8 cellular contexts compared by ENCODE assay signal in the genomic region with DNA sequence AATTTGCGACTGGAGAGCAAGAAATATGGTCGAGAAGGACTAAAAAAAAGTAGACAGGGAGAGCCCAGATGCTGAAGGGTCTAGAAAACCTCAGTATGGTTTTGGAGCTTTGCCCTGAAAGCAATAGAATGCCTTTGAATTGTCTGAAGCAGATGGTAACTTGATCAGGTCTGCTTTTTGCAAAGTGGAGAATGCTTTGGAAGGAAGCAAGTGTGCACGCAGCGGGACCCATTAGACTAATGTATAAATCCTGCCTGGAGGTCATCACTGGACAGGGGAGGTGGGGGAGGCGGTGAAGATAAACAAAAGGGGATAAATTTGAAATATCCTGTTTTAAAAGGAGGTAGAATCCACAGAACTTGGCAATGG. TPM values are rescaled to one million over a fixed set of nuclear protein-coding genes. Genes with fewer than 3 reads are reported as not detected.
A peak's percentile ranks its signal among the peaks of the same experiment; 100 is the strongest.
DNase-seq lines count a peak whose midpoint lies in the region; ATAC-seq and TF ChIP-seq lines count a peak whose summit lies in the region.

No MANE protein-coding gene starts in this region.

- no peaks in the 10 kb centered on the region for H3K9me3 ChIP-seq in OCI-LY3 (ENCODE audit: insufficient read depth, low read length)
- H3K9me3 ChIP-seq in effector memory CD4-positive, alpha-beta T cell (ENCODE audit: control insufficient read depth, low read length): no peaks in the 10 kb centered on the region

- peaks cover 15% of the 10 kb centered on the region for H3K4me1 ChIP-seq in OCI-LY3 (ENCODE audit: low read length)
- peaks cover 22% of the 10 kb centered on the region for H3K4me1 ChIP-seq in effector memory CD4-positive, alpha-beta T cell (ENCODE audit: control insufficient read depth, insufficient read depth, low read length, poor library complexity, severe bottlenecking)

- peaks cover 36% of the 10 kb centered on the region for H3K36me3 Mint-ChIP-seq in T-helper 2 cell treated with Interferon-gamma antibody and Interleukin-4, amounts not matched to agents 5 μg/mL and 100 μg/mL, for 36 hours (ENCODE audit: low read depth)
- no peaks in the 10 kb centered on the region for H3K36me3 Mint-ChIP-seq in neural crest cell (ENCODE audit: low read depth)

- H4K20me1 ChIP-seq in OCI-LY3 (ENCODE audit: insufficient read depth, low read length): peaks cover 7% of the 10 kb centered on the region; the same call in 1 of the 2 replicates

- peak overlapping the region; percentile 6; the same call in 1 of the 2 replicates for H3K27ac ChIP-seq in OCI-LY3 (ENCODE audit: low read length)
- peak overlapping the region; percentile 71 for H3K27ac ChIP-seq in effector memory CD4-positive, alpha-beta T cell (ENCODE audit: insufficient read depth, low read length, poor library complexity, severe bottlenecking)

- H3K79me2 ChIP-seq in OCI-LY3 (ENCODE audit: low read length): peaks cover 14% of the 10 kb centered on the region

- H3K27ac Mint-ChIP-seq in T-helper 2 cell treated with Interferon-gamma antibody and Interleukin-4, amounts not matched to agents 5 μg/mL and 100 μg/mL, for 36 hours: peak overlapping the region; percentile 82
- H3K27ac Mint-ChIP-seq in neural crest cell (ENCODE audit: unreplicated experiment): peak overlapping the region; percentile 21

- H3K9ac ChIP-seq in OCI-LY3 (ENCODE audit: low read length): peak overlapping the region; percentile 66

- TF ChIP-seq CTCF in OCI-LY3 (IDR thresholded peaks at IDR 0.05; ENCODE audit: low read depth, low read length) (no peak), neural crest cell (conservative IDR thresholded peaks at IDR 0.05) (no peak)

- DNase-seq in T-helper 2 cell treated with Interferon-gamma antibody and Interleukin-4, amounts not matched to agents 5 μg/mL and 100 μg/mL, for 36 hours (ENCODE audit: low spot score): no peak
- DNase-seq in T-helper 2 cell: no peak
- DNase-seq in effector memory CD4-positive, alpha-beta T cell: no peak
- DNase-seq in neural crest cell (ENCODE audit: low read depth, low spot score): no peak
- DNase-seq in kidney tubule cell (ENCODE audit: low spot score): no peak
- no peak for DNase-seq in AG08395 (ENCODE audit: low spot score)

- H3K27me3 Mint-ChIP-seq in T-helper 2 cell treated with Interferon-gamma antibody and Interleukin-4, amounts not matched to agents 5 μg/mL and 100 μg/mL, for 36 hours (ENCODE audit: low read depth): no peaks in the 10 kb centered on the region
- H3K27me3 Mint-ChIP-seq in neural crest cell (ENCODE audit: low read depth): no peaks in the 10 kb centered on the region

- peak overlapping the region; percentile 76 for H3K4me2 ChIP-seq in OCI-LY3 (ENCODE audit: low read length)

- H3K36me3 ChIP-seq in OCI-LY3 (replicated peaks; ENCODE audit: low read depth, low read length): peaks cover 12% of the 10 kb centered on the region
- H3K36me3 ChIP-seq in effector memory CD4-positive, alpha-beta T cell (ENCODE audit: control insufficient read depth, insufficient read depth, low read length): peaks cover 11% of the 10 kb centered on the region

- peak overlapping the region; percentile 70 for H2AFZ ChIP-seq in OCI-LY3 (ENCODE audit: low read depth, low read length)

- H3K4me3 Mint-ChIP-seq in T-helper 2 cell treated with Interferon-gamma antibody and Interleukin-4, amounts not matched to agents 5 μg/mL and 100 μg/mL, for 36 hours: peak overlapping the region; percentile 95
- H3K4me3 Mint-ChIP-seq in neural crest cell: peak overlapping the region; percentile 97

- H3K9me3 Mint-ChIP-seq in T-helper 2 cell treated with Interferon-gamma antibody and Interleukin-4, amounts not matched to agents 5 μg/mL and 100 μg/mL, for 36 hours: no peaks in the 10 kb centered on the region
- H3K9me3 Mint-ChIP-seq in neural crest cell: no peaks in the 10 kb centered on the region

- peak overlapping the region; percentile 75 for H3K4me3 ChIP-seq in OCI-LY3 (ENCODE audit: low read length)
- H3K4me3 ChIP-seq in effector memory CD4-positive, alpha-beta T cell (ENCODE audit: insufficient read depth, low read depth, low read length, poor library complexity, severe bottlenecking): peak overlapping the region; percentile 46

- no peak for ATAC-seq in GM18502 (IDR thresholded peaks at IDR 0.05; ENCODE audit: poor library complexity, unreplicated experiment)

- peaks cover 31% of the 10 kb centered on the region for H3K4me1 Mint-ChIP-seq in T-helper 2 cell treated with Interferon-gamma antibody and Interleukin-4, amounts not matched to agents 5 μg/mL and 100 μg/mL, for 36 hours (ENCODE audit: low read depth)
- H3K4me1 Mint-ChIP-seq in neural crest cell: peaks cover 24% of the 10 kb centered on the region

- no peaks in the 10 kb centered on the region for H3K27me3 ChIP-seq in OCI-LY3 (ENCODE audit: low read depth, low read length)
- H3K27me3 ChIP-seq in effector memory CD4-positive, alpha-beta T cell (replicated peaks; ENCODE audit: control insufficient read depth, insufficient read depth, low read length, poor library complexity, severe bottlenecking): no peaks in the 10 kb centered on the region

RNA-seq across cellular contexts. Expression of a gene that starts 0.8 kb away (rescaled TPM):
- total RNA-seq in neural crest cell: 38.5 and 38.6 TPM in 2 replicates

RNA-seq across cellular contexts. Expression of a gene that starts 13.5 kb away (rescaled TPM):
- 9.8 and 10.0 TPM in 2 replicates for total RNA-seq in neural crest cell

RNA-seq across cellular contexts. Expression of a gene that starts 19.0 kb away (rescaled TPM):
- total RNA-seq in neural crest cell: 48.8 and 49.5 TPM in 2 replicates

RNA-seq across cellular contexts. Expression of a gene that starts 28.2 kb away (rescaled TPM):
- total RNA-seq in neural crest cell: 3.1 and 3.3 TPM in 2 replicates

RNA-seq across cellular contexts. Expression of a gene that starts 35.9 kb away (rescaled TPM):
- total RNA-seq in neural crest cell: 55.5 and 58.4 TPM in 2 replicates
